In the genomic region with DNA sequence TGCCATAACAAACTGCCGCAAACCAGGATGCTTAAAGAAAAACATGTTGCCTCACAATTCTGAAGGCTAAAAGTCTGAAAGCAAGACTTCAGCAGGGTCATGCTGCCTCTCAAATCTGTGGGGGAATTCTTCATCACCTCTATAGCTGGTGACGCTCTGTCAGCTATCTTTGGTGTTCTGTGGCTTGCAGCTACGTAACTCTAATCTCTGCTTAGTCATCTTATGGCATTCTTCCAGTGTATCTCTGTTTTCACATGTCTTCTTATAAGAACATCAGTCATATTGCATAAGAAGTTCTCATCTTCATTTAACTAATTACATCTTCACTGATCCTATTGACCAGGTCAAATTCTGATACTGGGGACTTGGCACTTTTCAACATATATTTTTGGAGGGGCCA, we compare ENCODE assay signal across 17 cellular contexts.
A peak's percentile ranks its signal among the peaks of the same experiment; 100 is the strongest.
DNase-seq lines count a peak whose midpoint lies in the region; FAIRE-seq and TF ChIP-seq lines count a peak whose summit lies in the region.
"Had no signal": no experiment of that assay in that cellular context is flagged by ENCODE, and none has a peak within 500 bp of the region (broad histone marks: within the 10 kb centered on the region; RNA-seq: fewer than 3 reads in every experiment).

No MANE protein-coding gene starts in this region.

- H3K27ac ChIP-seq in RWPE1 = no peak overlapping the region
- H3K27ac ChIP-seq in sigmoid colon = no peak overlapping the region
- H3K27ac ChIP-seq: colonic mucosa, skin epidermis, tibial nerve, VCaP had no signal

- DNase-seq in NCI-H82 (lab: John Stamatoyannopoulos, UW) (peak; percentile 0), NCI-H82 treated with DMSO at 0.1 percent for 48 hours (lab: John Stamatoyannopoulos, UW; ENCODE audit: unreplicated experiment) (no peak), RWPE1 (ENCODE audit: low spot score) (peak; percentile 67), epithelial cell of proximal tubule (ENCODE audit: low read depth) (peak; percentile 10), urothelium cell line (ENCODE audit: low spot score) (peak; percentile 46), NCI-H345 treated with DMSO at 0.1 percent for 48 hours (lab: John Stamatoyannopoulos, UW; ENCODE audit: unreplicated experiment) (no peak), sigmoid colon (no peak)
- no peak for DNase-seq in activated CD4-positive, alpha-beta T cell treated with anti-CD3 and anti-CD28 coated beads for 4 hours
- DNase-seq: CD4-positive, alpha-beta T cell; colonic mucosa; H7; IMR-90; NCI-H1436 treated with DMSO at 0.1 percent for 48 hours; NCI-H2227 treated with DMSO at 0.1 percent for 48 hours had no signal

- TF ChIP-seq EP300 in sigmoid colon (IDR thresholded peaks at IDR 0.05) = no peak

- POLR2A ChIA-PET in RWPE1 (lab: Yijun Ruan, JAX; ENCODE audit: low non-redundant PET) = no interaction called here

- no peak for TF ChIP-seq POLR2A in sigmoid colon (IDR thresholded peaks at IDR 0.05)

- CTCF ChIA-PET in RWPE1 (lab: Yijun Ruan, JAX) = no interaction called here

- H3K4me1 ChIP-seq in sigmoid colon = no peaks in the 10 kb centered on the region
- H3K4me1 ChIP-seq: colonic mucosa, tibial nerve had no signal

- 39 to 42% methylated on average over 3 of the region's 3 CpGs for WGBS in sigmoid colon, 2 donors

- no peaks in the 10 kb centered on the region for H3K27me3 ChIP-seq in sigmoid colon
- H3K27me3 ChIP-seq: colonic mucosa, tibial nerve had no signal

- no peaks in the 10 kb centered on the region for H3K36me3 ChIP-seq in sigmoid colon
- H3K36me3 ChIP-seq: colonic mucosa, tibial nerve had no signal

- intact Hi-C loops in sigmoid colon (cut with DNase I) = no loop called here

- peaks cover 0 to 2% (median 0%) of the 10 kb centered on the region in 4 donors for H3K9me3 ChIP-seq in sigmoid colon
- H3K9me3 ChIP-seq: colonic mucosa had no signal

- H3K4me3 ChIP-seq in epithelial cell of proximal tubule (ENCODE audit: low read depth, low read length) (no peak overlapping the region), sigmoid colon (no peak overlapping the region)
- H3K4me3 ChIP-seq: colonic mucosa, skin epidermis, tibial nerve had no signal

- no peak for TF ChIP-seq CTCF in RWPE1 (conservative IDR thresholded peaks at IDR 0.05; ENCODE audit: low read depth)
- no peak for TF ChIP-seq CTCF in epithelial cell of proximal tubule (conservative IDR thresholded peaks at IDR 0.05; ENCODE audit: low read depth, low read length)
- TF ChIP-seq CTCF in sigmoid colon (IDR thresholded peaks at IDR 0.05) = no peak

- FAIRE-seq in urothelium cell line (lab: Jason Lieb, UNC) = no peak

Comparison
In these comparisons a context has a peak if more than half of its experiments do, and no peak if none do; other contexts are left out.
1. DNase-seq: peak in NCI-H82 (single experiment), RWPE1 (single experiment), epithelial cell of proximal tubule (single experiment) and urothelium cell line (single experiment); none in NCI-H82 treated with DMSO at 0.1 percent for 48 hours (single experiment), NCI-H345 treated with DMSO at 0.1 percent for 48 hours (single experiment), sigmoid colon (single experiment) and activated CD4-positive, alpha-beta T cell treated with anti-CD3 and anti-CD28 coated beads for 4 hours (0 of 2).